ENCODE assay signal across 9 cellular contexts in genomic region chr1:47023268-47024137, GRCh38. TPM values are rescaled to one million over a fixed set of nuclear protein-coding genes. Genes with fewer than 3 reads are reported as not detected.
DNase-seq lines count a peak whose midpoint lies in the region; ATAC-seq and TF ChIP-seq lines count a peak whose summit lies in the region.
"Had no signal": no experiment of that assay in that cellular context is flagged by ENCODE, and none has a peak within 500 bp of the region (broad histone marks: within the 10 kb centered on the region; RNA-seq: fewer than 3 reads in every experiment).

CYP4X1 (plus strand) TSS chr1:47023669; CDS start chr1:47023818, 149 bp downstream.

- H3K36me3 ChIP-seq in mucosa of stomach (ENCODE audit: control insufficient read depth, insufficient read depth, low read length) (no peaks in the 10 kb centered on the region), aorta (ENCODE audit: control insufficient read depth in 1 of 2, insufficient read depth in 2 of 2, low read length in 1 of 2) (no peaks in the 10 kb centered on the region)

- peak; percentile 60 for DNase-seq in NCI-H82 (lab: John Stamatoyannopoulos, UW)
- DNase-seq in NCI-H82 treated with DMSO at 0.1 percent for 48 hours (lab: John Stamatoyannopoulos, UW; ENCODE audit: unreplicated experiment), result no peak
- DNase-seq in epithelial cell of esophagus (ENCODE audit: low read depth), result peak; percentile 49
- peak; percentile 68 to 81 for DNase-seq in aorta
- no peak for DNase-seq in NCI-H446 treated with DMSO at 0.1 percent for 48 hours (lab: John Stamatoyannopoulos, UW)
- no peak for DNase-seq in SK-N-DZ (ENCODE audit: low spot score)
- DNase-seq: IMR-90 had no signal

- H3K27ac ChIP-seq in aorta (ENCODE audit: low read depth in 1 of 2, low read length in 2 of 2), result peak within 1 kb of the TSS; percentile 89 to 93

- H3K9ac ChIP-seq in mucosa of stomach (ENCODE audit: low read length), result peak within 1 kb of the TSS; percentile 7

- TF ChIP-seq CTCF in epithelial cell of esophagus (IDR thresholded peaks at IDR 0.05; ENCODE audit: insufficient read depth, low read depth, low read length, missing control alignments), result no peak

- ATAC-seq in aorta (ENCODE audit: low FRiP score) (peak; percentile 69), HG03342 (IDR thresholded peaks at IDR 0.05; ENCODE audit: unreplicated experiment) (no peak)

- H3K9me3 ChIP-seq in mucosa of stomach (ENCODE audit: control insufficient read depth, low read length) (no peaks in the 10 kb centered on the region), aorta (ENCODE audit: control insufficient read depth, low read length) (no peaks in the 10 kb centered on the region)

- intact Hi-C loops in aorta (cut with DNase I), result no loop called here

- peaks cover 3% of the 10 kb centered on the region for H3K4me1 ChIP-seq in mucosa of stomach (ENCODE audit: control insufficient read depth, insufficient read depth, low read length)
- H3K4me1 ChIP-seq in aorta (ENCODE audit: control insufficient read depth in 1 of 2, insufficient read depth in 2 of 2, low read length in 2 of 2), result peaks cover 11 to 13% of the 10 kb centered on the region in 2 donors

- 1 to 2% methylated on average over 49 of the region's 49 CpGs for WGBS in aorta, 2 donors

- H3K4me3 ChIP-seq in epithelial cell of esophagus (ENCODE audit: low read length) (peak within 1 kb of the TSS; percentile 35), mucosa of stomach (ENCODE audit: low read length) (no peak within 1 kb of the TSS), aorta (ENCODE audit: low read length in 2 of 2) (peak within 1 kb of the TSS; percentile 61 to 71)

- H3K27me3 ChIP-seq in mucosa of stomach (ENCODE audit: control insufficient read depth, insufficient read depth, low read length) (no peaks in the 10 kb centered on the region), aorta (ENCODE audit: control insufficient read depth in 1 of 2, insufficient read depth in 2 of 2, low read length in 1 of 2) (no peaks in the 10 kb centered on the region)

RNA-seq across cellular contexts. Expression of gene CYP4X1, which starts in this region (rescaled TPM):
- total RNA-seq in aorta, result 10 to 100 TPM; 16.3 to 29.0 TPM
- 10 to 100 TPM; 12.6 to 38.6 TPM for polyA plus RNA-seq in aorta
- not detected in 2 replicates for polyA plus RNA-seq in SK-N-DZ (2014; cell fraction: cytosol; rRNA removed)
- not detected in 2 replicates for polyA plus RNA-seq in SK-N-DZ (2014; cell fraction: nucleus; rRNA removed)
- total RNA-seq: IMR-90 had no signal
- polyA plus RNA-seq: IMR-90 had no signal

Comparison
In these comparisons a context has a peak if more than half of its experiments do, and no peak if none do; other contexts are left out.
1. DNase-seq: peak in NCI-H82 (single experiment), epithelial cell of esophagus (single experiment) and aorta (2 of 2); none in NCI-H82 treated with DMSO at 0.1 percent for 48 hours (single experiment), NCI-H446 treated with DMSO at 0.1 percent for 48 hours (single experiment) and SK-N-DZ (single experiment).